In genomic region chr15:41495736-41496599, GRCh38 we compare ENCODE assay signal across 9 cellular contexts. TPM values are rescaled to one million over a fixed set of nuclear protein-coding genes. Genes with fewer than 3 reads are reported as not detected.
DNase-seq lines count a peak whose midpoint lies in the region; FAIRE-seq and TF ChIP-seq lines count a peak whose summit lies in the region.
"Had no signal": no experiment of that assay in that cellular context is flagged by ENCODE, and none has a peak within 500 bp of the region (broad histone marks: within the 10 kb centered on the region; RNA-seq: fewer than 3 reads in every experiment).

No MANE protein-coding gene starts in this region.

- no peak overlapping the region for H3K56ac ChIP-seq in H9 (ENCODE audit: insufficient read length, low read depth, low read length)

- WGBS in H9 (ENCODE audit: extremely low coverage, insufficient read length, low lambda C conversion rate) = no CpG with 5 or more reads among the region's 59 CpGs
- WGBS in smooth muscle cell (ENCODE audit: low lambda C conversion rate) = 9% methylated on average over 51 of the region's 59 CpGs

- no peak overlapping the region for H2BK12ac ChIP-seq in H9 (ENCODE audit: insufficient read length, low read depth, low read length)

- peak; percentile 71 for DNase-seq in H9
- DNase-seq in astrocyte (ENCODE audit: low read depth) = no peak
- DNase-seq in keratinocyte (ENCODE audit: low read depth, low spot score) = no peak
- peak; percentile 18 for DNase-seq in smooth muscle cell (lab: John Stamatoyannopoulos, UW; ENCODE audit: unreplicated experiment)
- DNase-seq in GM19239 (ENCODE audit: insufficient read length, low spot score) = no peak
- no peak for DNase-seq in NCI-H1417 treated with DMSO at 0.1 percent for 48 hours (lab: John Stamatoyannopoulos, UW)
- DNase-seq in amygdala (lab: John Stamatoyannopoulos, UW) = no peak
- DNase-seq: GM23248, T-helper 2 cell had no signal

- H4K8ac ChIP-seq in H9 (replicated peaks; ENCODE audit: insufficient read length, low read depth, low read length) = no peak overlapping the region

- H4K5ac ChIP-seq in H9 (ENCODE audit: insufficient read length, low read depth, low read length) = no peak overlapping the region

- FAIRE-seq in astrocyte (lab: Jason Lieb, UNC) (no peak), keratinocyte (lab: Jason Lieb, UNC) (no peak), GM19239 (lab: Jason Lieb, UNC) (no peak)

- no peak overlapping the region for H3K23ac ChIP-seq in H9 (ENCODE audit: insufficient read length, low read depth, low read length)

- H3K9ac ChIP-seq in H9 (ENCODE audit: extremely low read depth, insufficient read length, low read length) (no peak overlapping the region), astrocyte (ENCODE audit: low read length) (no peak overlapping the region), keratinocyte (ENCODE audit: control insufficient read depth, extremely low read depth, insufficient read depth, low read length) (no peak overlapping the region), smooth muscle cell (ENCODE audit: low read depth) (no peak overlapping the region)
- H3K9ac ChIP-seq: GM23248 had no signal

- no peak overlapping the region for H3T11ph ChIP-seq in H9 (ENCODE audit: low read length)

- TF ChIP-seq CTCF in H9 (conservative IDR thresholded peaks at IDR 0.05) (no peak), astrocyte (IDR thresholded peaks at IDR 0.05; ENCODE audit: insufficient read depth, low read depth, low read length) (no peak), keratinocyte (optimal IDR thresholded peaks at IDR 0.05 in 1 of 3, IDR thresholded peaks at IDR 0.05 in 1 of 3, conservative IDR thresholded peaks at IDR 0.05 in 1 of 3; ENCODE audit: extremely low read depth in 1 of 3, insufficient read depth in 2 of 3, low read length in 3 of 3) (no peak), smooth muscle cell (IDR thresholded peaks at IDR 0.05; ENCODE audit: borderline replicate concordance, insufficient read depth, poor library complexity, severe bottlenecking) (no peak)

- H2BK5ac ChIP-seq in H9 (ENCODE audit: insufficient read length, low read length) = no peak overlapping the region

- H3K4me1 Mint-ChIP-seq in H9 (peaks cover 9 to 19% of the 10 kb centered on the region in 2 experiments), astrocyte (ENCODE audit: low read depth, unreplicated experiment) (peaks cover 15% of the 10 kb centered on the region)

- H2AFZ ChIP-seq in H9 (ENCODE audit: low read length) (no peak overlapping the region), astrocyte (ENCODE audit: low read depth, low read length) (peak overlapping the region; percentile 26), keratinocyte (ENCODE audit: control insufficient read depth, low read length) (no peak overlapping the region), smooth muscle cell (ENCODE audit: low read depth) (no peak overlapping the region)
- H2AFZ ChIP-seq: GM23248 had no signal

- peak overlapping the region; percentile 36 to 74 for H3K4me3 Mint-ChIP-seq in H9
- no peak overlapping the region for H3K4me3 Mint-ChIP-seq in astrocyte (ENCODE audit: unreplicated experiment)

- dilution Hi-C loops in keratinocyte (cut with MboI; ENCODE audit: extremely low pct_ligation_motif_present, low sequenced_read_pairs) = no loop called here

- H4K20me1 ChIP-seq in H9 (ENCODE audit: control insufficient read depth, insufficient read depth, insufficient read length) (no peaks in the 10 kb centered on the region), astrocyte (ENCODE audit: insufficient read depth, low read length) (no peaks in the 10 kb centered on the region), keratinocyte (ENCODE audit: control insufficient read depth, extremely low read depth, insufficient read depth, low read length) (no peaks in the 10 kb centered on the region), smooth muscle cell (ENCODE audit: low read depth) (no peaks in the 10 kb centered on the region)

- no peak overlapping the region; the same call in 1 of the 2 replicates for H3K14ac ChIP-seq in H9 (ENCODE audit: insufficient read depth, low read length)

- H3K36me3 ChIP-seq in astrocyte (ENCODE audit: insufficient read depth, low read length) = no peaks in the 10 kb centered on the region
- no peaks in the 10 kb centered on the region for H3K36me3 ChIP-seq in keratinocyte (ENCODE audit: control insufficient read depth in 2 of 2, extremely low read depth in 1 of 2, insufficient read depth in 2 of 2, low read length in 2 of 2)
- H3K36me3 ChIP-seq in smooth muscle cell (ENCODE audit: low read depth) = no peaks in the 10 kb centered on the region

- H3K4me2 ChIP-seq in H9 (ENCODE audit: insufficient read depth, insufficient read length, low read length) (peak overlapping the region; percentile 50), astrocyte (ENCODE audit: low read length) (peak overlapping the region; percentile 94), keratinocyte (ENCODE audit: control insufficient read depth, extremely low read depth, insufficient read depth, low read depth, low read length) (peak overlapping the region; percentile 68), smooth muscle cell (peak overlapping the region; percentile 91)

- no peaks in the 10 kb centered on the region for H3K79me2 ChIP-seq in H9 (ENCODE audit: insufficient read depth, low read length)
- H3K79me2 ChIP-seq in astrocyte (ENCODE audit: insufficient read depth, low read length) = no peaks in the 10 kb centered on the region
- H3K79me2 ChIP-seq in keratinocyte (ENCODE audit: control insufficient read depth, insufficient read depth, low read length) = no peaks in the 10 kb centered on the region
- no peaks in the 10 kb centered on the region for H3K79me2 ChIP-seq in smooth muscle cell (ENCODE audit: low read depth)

- no peak overlapping the region for H3K27ac Mint-ChIP-seq in H9
- H3K27ac Mint-ChIP-seq in astrocyte (ENCODE audit: unreplicated experiment) = no peak overlapping the region

- no peak overlapping the region for H4K91ac ChIP-seq in H9 (ENCODE audit: insufficient read length, low read depth, low read length)

- no peaks in the 10 kb centered on the region; a peak in 2 of 5 replicates for H3K9me3 Mint-ChIP-seq in H9
- no peaks in the 10 kb centered on the region for H3K9me3 Mint-ChIP-seq in astrocyte (ENCODE audit: unreplicated experiment)

- peaks cover 0 to under 1% (median 0%) of the 10 kb centered on the region in 3 experiments; a peak in 1 of 7 replicates for H3K36me3 Mint-ChIP-seq in H9 (ENCODE audit: insufficient read depth in 1 of 3, low read depth in 3 of 3)
- H3K36me3 Mint-ChIP-seq in astrocyte (ENCODE audit: low read depth, unreplicated experiment) = peaks cover 8% of the 10 kb centered on the region

- H3K9me3 ChIP-seq in H9 (ENCODE audit: control insufficient read depth, low read depth, low read length) (no peaks in the 10 kb centered on the region), astrocyte (ENCODE audit: insufficient read depth, low read depth, low read length) (no peaks in the 10 kb centered on the region), keratinocyte (ENCODE audit: control insufficient read depth, low read depth, low read length) (no peaks in the 10 kb centered on the region), smooth muscle cell (replicated peaks; ENCODE audit: low read depth) (no peaks in the 10 kb centered on the region)

- H3K27ac ChIP-seq in H9 (ENCODE audit: insufficient read length, low read depth, low read length) (no peak overlapping the region), astrocyte (ENCODE audit: low read depth, low read length) (no peak overlapping the region), keratinocyte (ENCODE audit: control insufficient read depth, insufficient read depth, low read length) (no peak overlapping the region), smooth muscle cell (ENCODE audit: low read depth) (no peak overlapping the region)
- H3K27ac ChIP-seq: GM23248 had no signal

- no peak overlapping the region for H2BK15ac ChIP-seq in H9 (ENCODE audit: low read depth, low read length)

- peaks cover 3% of the 10 kb centered on the region for H3K9me1 ChIP-seq in keratinocyte (ENCODE audit: control insufficient read depth, extremely low read depth, insufficient read depth, low read length)

- no peak overlapping the region for H3K18ac ChIP-seq in H9 (ENCODE audit: insufficient read length, low read depth, low read length)

- H3K27me3 ChIP-seq in H9 (ENCODE audit: insufficient read depth, low read length) (peaks cover 82% of the 10 kb centered on the region), astrocyte (ENCODE audit: insufficient read depth, low read length) (peaks cover 48% of the 10 kb centered on the region), keratinocyte (ENCODE audit: control insufficient read depth, extremely low read depth, insufficient read depth, low read length) (peaks cover 60% of the 10 kb centered on the region), smooth muscle cell (ENCODE audit: low read depth) (peaks cover 71% of the 10 kb centered on the region)

- peaks cover 13% of the 10 kb centered on the region for H3F3A ChIP-seq in smooth muscle cell (ENCODE audit: low read depth)

- H3K79me1 ChIP-seq in H9 (ENCODE audit: insufficient read depth, low read depth, low read length, poor library complexity, severe bottlenecking) = no peaks in the 10 kb centered on the region

- H2BK20ac ChIP-seq in H9 (ENCODE audit: low read depth, low read length, poor library complexity, severe bottlenecking) = no peak overlapping the region

- H2AK5ac ChIP-seq in H9 (ENCODE audit: insufficient read length, low read length) = no peak overlapping the region

- peaks cover 25% of the 10 kb centered on the region for H3K23me2 ChIP-seq in H9 (ENCODE audit: insufficient read length, low read depth, low read length, poor library complexity, severe bottlenecking)

- no peak overlapping the region for H3K4ac ChIP-seq in H9 (ENCODE audit: low read depth, low read length)

- H3K27me3 Mint-ChIP-seq in H9 (ENCODE audit: low read depth) (peaks cover 94% of the 10 kb centered on the region), astrocyte (ENCODE audit: low read depth, unreplicated experiment) (peaks cover 60% of the 10 kb centered on the region)

- H2BK120ac ChIP-seq in H9 (ENCODE audit: low read depth, low read length, poor library complexity, severe bottlenecking) = no peak overlapping the region

- H3K4me1 ChIP-seq in H9 (ENCODE audit: insufficient read depth, low read length) (no peaks in the 10 kb centered on the region), astrocyte (ENCODE audit: insufficient read depth, low read length) (peaks cover 37% of the 10 kb centered on the region), keratinocyte (ENCODE audit: control insufficient read depth, extremely low read depth, insufficient read depth, low read length) (peaks cover 22% of the 10 kb centered on the region), smooth muscle cell (ENCODE audit: low read depth) (peaks cover 22% of the 10 kb centered on the region)

- H3K4me3 ChIP-seq in astrocyte (ENCODE audit: insufficient read depth, low read depth, low read length) = no peak overlapping the region
- H3K4me3 ChIP-seq in keratinocyte (ENCODE audit: control insufficient read depth in 2 of 3, extremely low read depth in 1 of 3, insufficient read depth in 2 of 3, low read depth in 1 of 3, low read length in 3 of 3) = peak overlapping the region in 1 of 3 experiments; percentile 53
- peak overlapping the region; percentile 56 for H3K4me3 ChIP-seq in smooth muscle cell
- H3K4me3 ChIP-seq: GM23248 had no signal

RNA-seq across cellular contexts. Expression of gene ITPKA, which starts 2.3 kb away (rescaled TPM):
- total RNA-seq in H9 (2021) (0.77 and 0.99 TPM in 2 replicates), astrocyte (1.0 and 1.2 TPM in 2 replicates), smooth muscle cell (2.8 and 5.8 TPM in 2 replicates)
- polyA plus RNA-seq in keratinocyte (0.12 to 0.14 TPM in 2 of 3 replicates, not detected in the other), smooth muscle cell (1.5 and 2.1 TPM in 2 replicates)
- polyA plus RNA-seq in keratinocyte (2011; ENCODE audit: low read depth) = not detected
- 0.22 TPM in 1 of 2 replicates, not detected in the other for polyA plus RNA-seq in keratinocyte (2011; cell fraction: cytosol; rRNA removed)
- 0.15 TPM in 1 of 2 replicates, not detected in the other for polyA plus RNA-seq in keratinocyte (2011; cell fraction: nucleus; rRNA removed)
- 0.11 TPM in 1 of 2 replicates, not detected in the other for polyA plus RNA-seq in keratinocyte (2012; ENCODE audit: low replicate concordance)
- polyA minus RNA-seq in keratinocyte = not detected in 3 replicates
- polyA minus RNA-seq in keratinocyte (2011; cell fraction: cytosol; rRNA and poly(A)+ RNA removed) = 3.3 TPM
- not detected in 2 replicates for polyA minus RNA-seq in keratinocyte (2011; cell fraction: nucleus; rRNA and poly(A)+ RNA removed)

RNA-seq across cellular contexts. Expression of gene LTK, which starts 17.7 kb away (rescaled TPM):
- total RNA-seq in H9 (2021) (0.31 TPM in 2 replicates), astrocyte (0.14 TPM in 1 of 2 replicates, not detected in the other), smooth muscle cell (0.18 and 1.2 TPM in 2 replicates)
- polyA plus RNA-seq in keratinocyte (not detected in 3 replicates), smooth muscle cell (1.6 and 2.3 TPM in 2 replicates)
- polyA plus RNA-seq in keratinocyte (2011; ENCODE audit: low read depth) = not detected
- not detected in 2 replicates for polyA plus RNA-seq in keratinocyte (2011; cell fraction: cytosol; rRNA removed)
- polyA plus RNA-seq in keratinocyte (2011; cell fraction: nucleus; rRNA removed) = not detected in 2 replicates
- polyA plus RNA-seq in keratinocyte (2012; ENCODE audit: low replicate concordance) = not detected in 2 replicates
- not detected in 3 replicates for polyA minus RNA-seq in keratinocyte
- polyA minus RNA-seq in keratinocyte (2011; cell fraction: cytosol; rRNA and poly(A)+ RNA removed) = not detected
- not detected in 2 replicates for polyA minus RNA-seq in keratinocyte (2011; cell fraction: nucleus; rRNA and poly(A)+ RNA removed)
- total RNA-seq: GM23248 had no signal
- polyA plus RNA-seq: GM23248 had no signal

RNA-seq across cellular contexts. Expression of gene RPAP1, which starts 48.1 kb away (rescaled TPM):
- 73.5 and 74.5 TPM in 2 replicates for total RNA-seq in H9 (2021)
- 35.9 and 39.1 TPM in 2 replicates for total RNA-seq in astrocyte
- 5.9 to 12.6 TPM (median 11.6 TPM) in 3 replicates for polyA plus RNA-seq in keratinocyte
- 11.2 TPM for polyA plus RNA-seq in keratinocyte (2011; ENCODE audit: low read depth)
- 8.7 and 11.7 TPM in 2 replicates for polyA plus RNA-seq in keratinocyte (2011; cell fraction: cytosol; rRNA removed)
- 32.2 and 36.3 TPM in 2 replicates for polyA plus RNA-seq in keratinocyte (2011; cell fraction: nucleus; rRNA removed)
- 14.6 and 22.9 TPM in 2 replicates for polyA plus RNA-seq in keratinocyte (2012; ENCODE audit: low replicate concordance)
- polyA minus RNA-seq in keratinocyte = 9.3 to 50.7 TPM (median 16.2 TPM) in 3 replicates
- polyA minus RNA-seq in keratinocyte (2011; cell fraction: cytosol; rRNA and poly(A)+ RNA removed) = 15.2 TPM
- polyA minus RNA-seq in keratinocyte (2011; cell fraction: nucleus; rRNA and poly(A)+ RNA removed) = 20.3 and 28.6 TPM in 2 replicates
- total RNA-seq in smooth muscle cell = 15.5 and 15.8 TPM in 2 replicates
- 37.1 and 37.5 TPM in 2 replicates for polyA plus RNA-seq in smooth muscle cell

Comparison
In these comparisons a context has a peak if more than half of its experiments do, and no peak if none do; other contexts are left out.
1. DNase-seq: peak in H9 (single experiment) and smooth muscle cell (single experiment); none in astrocyte (single experiment), keratinocyte (single experiment), GM19239 (single experiment), NCI-H1417 treated with DMSO at 0.1 percent for 48 hours (single experiment) and amygdala (0 of 56).
2. Peak in every context shown above with its lines, with median percentiles within 50 percentile points of each other: H3K4me2 ChIP-seq.